Comparison of ENCODE assay signal across 10 cellular contexts in genomic region chr20:63475209-63475608, GRCh38. TPM values are rescaled to one million over a fixed set of nuclear protein-coding genes. Genes with fewer than 3 reads are reported as not detected.
A peak's percentile ranks its signal among the peaks of the same experiment; 100 is the strongest.
DNase-seq lines count a peak whose midpoint lies in the region; ATAC-seq and TF ChIP-seq lines count a peak whose summit lies in the region.
"Had no signal": no experiment of that assay in that cellular context is flagged by ENCODE, and none has a peak within 500 bp of the region (broad histone marks: within the 10 kb centered on the region; RNA-seq: fewer than 3 reads in every experiment).

No MANE protein-coding gene starts in this region.

- H3K27ac ChIP-seq in trophoblast cell (ENCODE audit: low read depth, low read length) (no peak overlapping the region), gastroesophageal sphincter (no peak overlapping the region)

- H4K8ac ChIP-seq in trophoblast cell (ENCODE audit: low read depth, low read length) = no peak overlapping the region

- no peak overlapping the region for H3K4me2 ChIP-seq in trophoblast cell (ENCODE audit: low read length)

- H3K79me2 ChIP-seq in trophoblast cell (ENCODE audit: control insufficient read depth, insufficient read depth, low read length, poor library complexity) = no peaks in the 10 kb centered on the region

- no peak overlapping the region for H2BK12ac ChIP-seq in trophoblast cell (ENCODE audit: low read length)

- no peak overlapping the region for H3K14ac ChIP-seq in trophoblast cell (ENCODE audit: low read length)

- no peak for ATAC-seq in GM21515 (IDR thresholded peaks at IDR 0.05; ENCODE audit: unreplicated experiment)
- ATAC-seq in gastroesophageal sphincter = no peak
- ATAC-seq: activated CD4-positive, CD25-positive, alpha-beta regulatory T cell treated with anti-CD3 and anti-CD28 coated beads, Interleukin-2, amount 50 U/mL, for 24 hours had no signal

- peaks cover 85% of the 10 kb centered on the region for H3K27me3 Mint-ChIP-seq in activated naive CD4-positive, alpha-beta T cell treated with anti-CD3 and anti-CD28 coated beads, Interleukin-2, amount 10 ng/mL, durations not matched to agents 7 days and 5 days

- H3K23ac ChIP-seq in trophoblast cell (ENCODE audit: low read length) = no peak overlapping the region

- H3K9me3 ChIP-seq in trophoblast cell (ENCODE audit: insufficient read depth, low read depth, low read length) (peaks cover 1% of the 10 kb centered on the region), gastroesophageal sphincter (no peaks in the 10 kb centered on the region)

- no peaks in the 10 kb centered on the region for H3K36me3 Mint-ChIP-seq in activated naive CD4-positive, alpha-beta T cell treated with anti-CD3 and anti-CD28 coated beads, Interleukin-2, amount 10 ng/mL, durations not matched to agents 7 days and 5 days

- H4K12ac ChIP-seq in trophoblast cell (ENCODE audit: low read depth, low read length) = no peak overlapping the region

- no peak overlapping the region for H3K4me3 ChIP-seq in epithelial cell of esophagus (ENCODE audit: low read length)
- no peak overlapping the region for H3K4me3 ChIP-seq in trophoblast cell (ENCODE audit: low read depth, low read length)
- H3K4me3 ChIP-seq in gastroesophageal sphincter = no peak overlapping the region

- H3K4ac ChIP-seq in trophoblast cell (ENCODE audit: low read depth, low read length) = no peak overlapping the region

- no peak overlapping the region for H2BK5ac ChIP-seq in trophoblast cell (ENCODE audit: low read depth, low read length, poor library complexity)

- CTCF ChIA-PET in activated naive CD4-positive, alpha-beta T cell treated with anti-CD3 and anti-CD28 coated beads, Interleukin-2, amount 10 ng/mL, durations not matched to agents 7 days and 5 days (lab: Charles Lee) = no interaction called here

- H4K91ac ChIP-seq in trophoblast cell (ENCODE audit: low read depth, low read length) = no peak overlapping the region

- H3K36me3 ChIP-seq in trophoblast cell (ENCODE audit: control insufficient read depth in 1 of 2, insufficient read depth in 2 of 2, low read length in 2 of 2) (no peaks in the 10 kb centered on the region), gastroesophageal sphincter (no peaks in the 10 kb centered on the region)

- H3K4me1 ChIP-seq in trophoblast cell (ENCODE audit: control insufficient read depth in 1 of 2, insufficient read depth in 2 of 2, low read length in 2 of 2) (peaks cover 5% of the 10 kb centered on the region in 2 experiments), gastroesophageal sphincter (peaks cover 0 to 14% (median 10%) of the 10 kb centered on the region in 3 donors)

- H3K18ac ChIP-seq in trophoblast cell (ENCODE audit: low read length) = no peak overlapping the region

- no peaks in the 10 kb centered on the region for H3K4me1 Mint-ChIP-seq in activated naive CD4-positive, alpha-beta T cell treated with anti-CD3 and anti-CD28 coated beads, Interleukin-2, amount 10 ng/mL, durations not matched to agents 7 days and 5 days

- H3K4me3 Mint-ChIP-seq in activated naive CD4-positive, alpha-beta T cell treated with anti-CD3 and anti-CD28 coated beads, Interleukin-2, amount 10 ng/mL, durations not matched to agents 7 days and 5 days = no peak overlapping the region

- H3K27ac Mint-ChIP-seq in activated naive CD4-positive, alpha-beta T cell treated with anti-CD3 and anti-CD28 coated beads, Interleukin-2, amount 10 ng/mL, durations not matched to agents 7 days and 5 days = no peak overlapping the region

- DNase-seq in activated naive CD4-positive, alpha-beta T cell treated with anti-CD3 and anti-CD28 coated beads, Interleukin-2, amount 10 ng/mL, durations not matched to agents 7 days and 5 days = peak; percentile 50
- DNase-seq in activated naive CD4-positive, alpha-beta T cell treated with Interleukin-2 at 50 U/mL for 16 hours = no peak
- DNase-seq in NCI-H226 (peak; percentile 20), epithelial cell of esophagus (ENCODE audit: low read depth) (peak; percentile 41), trophoblast cell (peak; percentile 5 to 11), activated gamma-delta T cell (lab: John Stamatoyannopoulos, UW) (no peak)
- DNase-seq: AML-193 had no signal

- no peaks in the 10 kb centered on the region for H3K79me1 ChIP-seq in trophoblast cell (ENCODE audit: low read length)

- H3K9ac ChIP-seq in trophoblast cell (ENCODE audit: low read length) = no peak overlapping the region

- no peak overlapping the region for H2BK120ac ChIP-seq in trophoblast cell (ENCODE audit: insufficient read depth, low read length, poor library complexity)

- no peak for TF ChIP-seq EP300 in gastroesophageal sphincter (IDR thresholded peaks at IDR 0.05)

- H3K27me3 ChIP-seq in trophoblast cell (ENCODE audit: insufficient read depth, low read length) (peaks cover 23% of the 10 kb centered on the region), gastroesophageal sphincter (peaks cover 100% of the 10 kb centered on the region)

- WGBS in trophoblast cell (ENCODE audit: extremely low coverage, insufficient coverage, insufficient read length) = no CpG with 5 or more reads among the region's 16 CpGs
- 3 to 18% methylated on average over 5 to 9 of the region's 16 CpGs for WGBS in gastroesophageal sphincter (ENCODE audit: low coverage in 1 of 2), 2 donors

- TF ChIP-seq CTCF in epithelial cell of esophagus (IDR thresholded peaks at IDR 0.05; ENCODE audit: insufficient read depth, low read depth, low read length, missing control alignments) (no peak), gastroesophageal sphincter (IDR thresholded peaks at IDR 0.05) (no peak)

- H3K9me3 Mint-ChIP-seq in activated naive CD4-positive, alpha-beta T cell treated with anti-CD3 and anti-CD28 coated beads, Interleukin-2, amount 10 ng/mL, durations not matched to agents 7 days and 5 days = no peaks in the 10 kb centered on the region

- H2AFZ ChIP-seq in trophoblast cell (ENCODE audit: insufficient read depth, low read length, poor library complexity) = no peak overlapping the region

- TF ChIP-seq POLR2A in gastroesophageal sphincter (IDR thresholded peaks at IDR 0.05) = no peak

- H2AK5ac ChIP-seq in trophoblast cell (ENCODE audit: low read length) = no peak overlapping the region

RNA-seq across cellular contexts. Expression of gene KCNQ2, which starts 2.8 kb away (rescaled TPM):
- polyA plus RNA-seq in trophoblast cell (2013) = 0.21 and 0.22 TPM in 2 replicates
- total RNA-seq in gastroesophageal sphincter = under 1 TPM in 3 of 4 donors, not detected in 1; 0.19 to 0.40 (median 0.40) TPM

RNA-seq across cellular contexts. Expression of gene EEF1A2, which starts 23.7 kb away (rescaled TPM):
- 30.0 and 32.8 TPM in 2 replicates for polyA plus RNA-seq in trophoblast cell (2013)
- 1 to 10 TPM in 3 of 4 donors, under 1 TPM in 1; 0.47 to 6.5 (median 3.4) TPM for total RNA-seq in gastroesophageal sphincter

RNA-seq across cellular contexts. Expression of gene PPDPF, which starts 45.4 kb away (rescaled TPM):
- polyA plus RNA-seq in trophoblast cell (2013) = 330 and 341 TPM in 2 replicates
- 100 to 1,000 TPM; 114 to 256 (median 162) TPM for total RNA-seq in gastroesophageal sphincter

Comparison
In these comparisons a context has a peak if more than half of its experiments do, and no peak if none do; other contexts are left out.
1. DNase-seq: peak in activated naive CD4-positive, alpha-beta T cell treated with anti-CD3 and anti-CD28 coated beads, Interleukin-2, amount 10 ng/mL, durations not matched to agents 7 days and 5 days (single experiment), NCI-H226 (single experiment), epithelial cell of esophagus (single experiment) and trophoblast cell (2 of 2); none in activated naive CD4-positive, alpha-beta T cell treated with Interleukin-2 at 50 U/mL for 16 hours (single experiment) and activated gamma-delta T cell (single experiment).